In the genomic region with DNA sequence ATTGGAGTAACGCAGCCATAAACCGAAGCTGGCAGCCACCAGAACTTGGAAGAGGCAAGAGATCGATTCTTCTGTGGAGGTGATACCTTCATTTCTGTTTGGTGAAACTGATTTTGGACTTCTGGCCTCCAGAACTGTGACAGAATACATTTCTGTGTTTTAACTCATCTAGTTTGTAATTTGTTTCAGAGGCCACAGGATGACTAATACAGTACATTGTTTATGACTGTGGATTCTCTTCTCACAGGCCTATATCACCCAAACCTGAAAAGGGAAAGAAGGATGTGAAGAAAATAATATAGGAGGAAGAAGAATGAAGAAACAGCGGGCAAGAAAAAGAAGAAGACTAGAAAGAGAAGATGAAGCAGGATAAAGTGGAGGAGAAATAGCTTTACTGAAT, we compare ENCODE assay signal across 1 cellular context.
TF ChIP-seq lines count a peak whose summit lies in the region.

No MANE protein-coding gene starts in this region.

TF ChIP-seq in SK-N-SH, 30 proteins besides CTCF, POLR2A, EP300 and RAD21 (continued from another document):
- TF ChIP-seq POLR2AphosphoS5 (IDR thresholded peaks at IDR 0.05; ENCODE audit: low read depth, low read length): no peak
- no peak for TF ChIP-seq CHD2 (IDR thresholded peaks at IDR 0.05; ENCODE audit: low read length, partially characterized antibody)
- no peak for TF ChIP-seq TEAD4 (IDR thresholded peaks at IDR 0.05; ENCODE audit: borderline replicate concordance, insufficient read depth)
- TF ChIP-seq, protein P1, sequence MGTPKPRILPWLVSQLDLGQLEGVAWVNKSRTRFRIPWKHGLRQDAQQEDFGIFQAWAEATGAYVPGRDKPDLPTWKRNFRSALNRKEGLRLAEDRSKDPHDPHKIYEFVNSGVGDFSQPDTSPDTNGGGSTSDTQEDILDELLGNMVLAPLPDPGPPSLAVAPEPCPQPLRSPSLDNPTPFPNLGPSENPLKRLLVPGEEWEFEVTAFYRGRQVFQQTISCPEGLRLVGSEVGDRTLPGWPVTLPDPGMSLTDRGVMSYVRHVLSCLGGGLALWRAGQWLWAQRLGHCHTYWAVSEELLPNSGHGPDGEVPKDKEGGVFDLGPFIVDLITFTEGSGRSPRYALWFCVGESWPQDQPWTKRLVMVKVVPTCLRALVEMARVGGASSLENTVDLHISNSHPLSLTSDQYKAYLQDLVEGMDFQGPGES (IDR thresholded peaks at IDR 0.05; ENCODE audit: low read depth, low read length): no peak
- TF ChIP-seq EZH2phosphoT487 (IDR thresholded peaks at IDR 0.05; ENCODE audit: borderline replicate concordance, low read depth): no peak
- TF ChIP-seq, protein P2, sequence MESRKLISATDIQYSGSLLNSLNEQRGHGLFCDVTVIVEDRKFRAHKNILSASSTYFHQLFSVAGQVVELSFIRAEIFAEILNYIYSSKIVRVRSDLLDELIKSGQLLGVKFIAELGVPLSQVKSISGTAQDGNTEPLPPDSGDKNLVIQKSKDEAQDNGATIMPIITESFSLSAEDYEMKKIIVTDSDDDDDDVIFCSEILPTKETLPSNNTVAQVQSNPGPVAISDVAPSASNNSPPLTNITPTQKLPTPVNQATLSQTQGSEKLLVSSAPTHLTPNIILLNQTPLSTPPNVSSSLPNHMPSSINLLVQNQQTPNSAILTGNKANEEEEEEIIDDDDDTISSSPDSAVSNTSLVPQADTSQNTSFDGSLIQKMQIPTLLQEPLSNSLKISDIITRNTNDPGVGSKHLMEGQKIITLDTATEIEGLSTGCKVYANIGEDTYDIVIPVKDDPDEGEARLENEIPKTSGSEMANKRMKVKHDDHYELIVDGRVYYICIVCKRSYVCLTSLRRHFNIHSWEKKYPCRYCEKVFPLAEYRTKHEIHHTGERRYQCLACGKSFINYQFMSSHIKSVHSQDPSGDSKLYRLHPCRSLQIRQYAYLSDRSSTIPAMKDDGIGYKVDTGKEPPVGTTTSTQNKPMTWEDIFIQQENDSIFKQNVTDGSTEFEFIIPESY (IDR thresholded peaks at IDR 0.05; ENCODE audit: borderline replicate concordance, low read depth): no peak
- no peak for TF ChIP-seq ELF1 (IDR thresholded peaks at IDR 0.05)
